Comparison of ENCODE assay signal across 24 cellular contexts in genomic region chr11:8702598-8702915, GRCh38. TPM values are rescaled to one million over a fixed set of nuclear protein-coding genes. Genes with fewer than 3 reads are reported as not detected.
A peak's percentile ranks its signal among the peaks of the same experiment; 100 is the strongest.
DNase-seq lines count a peak whose midpoint lies in the region; FAIRE-seq and TF ChIP-seq lines count a peak whose summit lies in the region.
"Had no signal": no experiment of that assay in that cellular context is flagged by ENCODE, and none has a peak within 500 bp of the region (broad histone marks: within the 10 kb centered on the region; RNA-seq: fewer than 3 reads in every experiment).

No MANE protein-coding gene starts in this region.

- no peak overlapping the region; the same call in 1 of the 2 replicates for H3K18ac ChIP-seq in H1 (ENCODE audit: extremely low read depth, low read length)

- BruUV-seq in Calu3 (replicated peaks; lab: Mats Ljungman, UMichigan): no TSS peak

- H3K27ac ChIP-seq in RWPE1 (peak overlapping the region; percentile 35), H1 (ENCODE audit: low read depth, low read length) (no peak overlapping the region), muscle layer of colon (ENCODE audit: low read depth, low read length) (peak overlapping the region; percentile 14), uterus (peak overlapping the region; percentile 94 to 99)
- H3K27ac ChIP-seq: SJSA1 had no signal

- no peak for TF ChIP-seq CTCF in RWPE1 (conservative IDR thresholded peaks at IDR 0.05; ENCODE audit: low read depth)
- TF ChIP-seq CTCF in H1 (IDR thresholded peaks at IDR 0.05; ENCODE audit: control extremely low read depth in 1 of 3, insufficient read depth in 1 of 3, low read depth in 1 of 3, low read length in 3 of 3): no peak
- TF ChIP-seq CTCF in uterus (IDR thresholded peaks at IDR 0.05): no peak
- no peak for TF ChIP-seq CTCF in Calu3 (IDR thresholded peaks at IDR 0.05; ENCODE audit: unreplicated experiment)

- H3K4me1 Mint-ChIP-seq in Calu3 (ENCODE audit: low read depth, unreplicated experiment): peaks cover 26% of the 10 kb centered on the region
- H3K4me1 Mint-ChIP-seq: CD4-positive, alpha-beta memory T cell had no signal

- no peak overlapping the region for H3K4me3 Mint-ChIP-seq in Calu3 (ENCODE audit: low read depth, unreplicated experiment)
- H3K4me3 Mint-ChIP-seq: CD4-positive, alpha-beta memory T cell had no signal

- H3K23ac ChIP-seq in H1 (ENCODE audit: insufficient read length): no peak overlapping the region

- H3K27me3 Mint-ChIP-seq in Calu3 (ENCODE audit: unreplicated experiment): no peaks in the 10 kb centered on the region

- H2BK20ac ChIP-seq in H1 (ENCODE audit: low read length): peak overlapping the region; percentile 97; the same call in 1 of the 2 replicates

- H3K4me1 ChIP-seq in H1 (replicated peaks in 1 of 4; ENCODE audit: control insufficient read depth in 3 of 4, insufficient read depth in 4 of 4, low read length in 3 of 4) (peaks cover 15 to 30% (median 20%) of the 10 kb centered on the region in 4 experiments; a peak in 6 of 7 replicates), muscle layer of colon (ENCODE audit: insufficient read depth, low read length) (peaks cover 36% of the 10 kb centered on the region), uterus (peaks cover 6 to 14% of the 10 kb centered on the region in 2 donors)

- H2AFZ ChIP-seq in H1 (ENCODE audit: low read length): no peak overlapping the region

- H3K27ac Mint-ChIP-seq in Calu3 (ENCODE audit: unreplicated experiment): no peak overlapping the region
- H3K27ac Mint-ChIP-seq: CD4-positive, alpha-beta memory T cell had no signal

- no peak overlapping the region for H3K4me3 ChIP-seq in H1 (ENCODE audit: extremely low read depth in 1 of 4, insufficient read depth in 2 of 4, low read depth in 3 of 4, low read length in 4 of 4)
- H3K4me3 ChIP-seq in muscle layer of colon (ENCODE audit: low read depth in 1 of 2, low read length in 2 of 2): no peak overlapping the region
- H3K4me3 ChIP-seq in uterus: no peak overlapping the region
- H3K4me3 ChIP-seq: K562, SJSA1 had no signal

- no peak for FAIRE-seq in H1 (lab: Jason Lieb, UNC)
- FAIRE-seq: GM12892, H54, K562 had no signal

- no peak for DNase-seq in RWPE1 (ENCODE audit: low spot score)
- no peak for DNase-seq in H1 (ENCODE audit: low read depth in 1 of 2, low spot score in 2 of 2)
- DNase-seq in uterus: no peak
- DNase-seq in Calu3: no peak
- no peak for DNase-seq in erythroblast (lab: John Stamatoyannopoulos, UW)
- DNase-seq in cerebellar cortex (ENCODE audit: low spot score): no peak
- DNase-seq: C1 segment of cervical spinal cord; CD4-positive, alpha-beta memory T cell; DMS79 treated with DMSO at 0.1 percent for 48 hours; Kasumi-1; MV-4-11; NCI-H1105; NCI-H146; NCI-H1930; NCI-H2107; NCI-H446; NCI-H524 treated with DMSO at 0.1 percent for 48 hours; NCI-H774; PC-3 had no signal

- H3K4me2 ChIP-seq in H1 (ENCODE audit: insufficient read depth in 1 of 2, low read depth in 2 of 2, low read length in 2 of 2): no peak overlapping the region

- H3K36me3 ChIP-seq in H1 (ENCODE audit: control insufficient read depth in 2 of 4, insufficient read depth in 4 of 4, low read length in 3 of 4) (no peaks in the 10 kb centered on the region; a peak in 2 of 8 replicates), muscle layer of colon (ENCODE audit: insufficient read depth, low read length) (peaks cover 88% of the 10 kb centered on the region), uterus (no peaks in the 10 kb centered on the region)

- no peak overlapping the region for H3K56ac ChIP-seq in H1 (replicated peaks; ENCODE audit: insufficient read length, low read depth, low read length)

- no peaks in the 10 kb centered on the region; the same call in 1 of the 2 replicates for H3K23me2 ChIP-seq in H1 (ENCODE audit: low read depth, low read length)

- intact Hi-C loops in uterus (cut with DNase I; ENCODE audit: low total_unique reads) (loop anchor here (10.0 kb wide), 1 partner anchor 102 kb away; no protein-coding TSS in a partner anchor), Calu3 (cut with micrococcal nuclease; ENCODE audit: unreplicated experiment) (loop anchor here (5.0 kb wide), 1 partner anchor 50 kb away; no protein-coding TSS in a partner anchor)

- peak overlapping the region; percentile 97 for H2BK12ac ChIP-seq in H1 (ENCODE audit: low read depth, low read length)

- no peak for TF ChIP-seq POLR2A in H1 (IDR thresholded peaks at IDR 0.05; ENCODE audit: control extremely low read depth in 1 of 2, low read depth in 2 of 2, low read length in 2 of 2)
- TF ChIP-seq POLR2A in uterus (IDR thresholded peaks at IDR 0.05): no peak
- TF ChIP-seq POLR2A in erythroblast (IDR thresholded peaks at IDR 0.05; ENCODE audit: low read length): no peak

- peaks cover 25% of the 10 kb centered on the region for H3K36me3 Mint-ChIP-seq in Calu3 (ENCODE audit: insufficient read depth, unreplicated experiment)

- no peaks in the 10 kb centered on the region for H4K20me1 ChIP-seq in H1 (replicated peaks in 1 of 2; ENCODE audit: control insufficient read depth in 1 of 2, insufficient read depth in 2 of 2, low read length in 2 of 2)

- no peaks in the 10 kb centered on the region for H3K79me2 ChIP-seq in H1 (ENCODE audit: control insufficient read depth in 1 of 2, insufficient read depth in 2 of 2, low read length in 2 of 2)

- 95% methylated on average over 14 of the region's 14 CpGs; no CpG with 5 or more reads in 1 of the 2 experiments for WGBS in H1 (ENCODE audit: extremely low coverage in 1 of 2, insufficient coverage in 1 of 2, insufficient read length in 1 of 2, insufficient replicate concordance in 2 of 2, low coverage in 1 of 2, low lambda C conversion rate in 2 of 2, missing lambda C conversion rate in 1 of 2), 2 experiments

- H3K14ac ChIP-seq in H1 (ENCODE audit: insufficient read length): no peak overlapping the region

- TF ChIP-seq EP300 in H1 (IDR thresholded peaks at IDR 0.05; ENCODE audit: borderline replicate concordance in 1 of 2, low read depth in 2 of 2, low read length in 2 of 2): no peak

- H2BK120ac ChIP-seq in H1 (replicated peaks; ENCODE audit: low read depth, low read length): no peak overlapping the region

- CTCF ChIA-PET in RWPE1 (lab: Yijun Ruan, JAX): no interaction called here
- CTCF ChIA-PET in H1 (lab: Charles Lee; ENCODE audit: partially characterized antibody): interaction anchor here (0.5 to 2.2 kb wide), 6 partner anchors 10 to 208 kb away, joined by 3 to 8 read pairs (median 3); partner anchors contain the start of gene AKIP1
- CTCF ChIA-PET in Calu3 (lab: Charles Lee): interaction anchor here (0.9 kb wide), 1 partner anchor 15 kb away, joined by 3 read pairs; no protein-coding TSS in a partner anchor

- peak overlapping the region; percentile 88; the same call in 1 of the 2 replicates for H2BK15ac ChIP-seq in H1 (ENCODE audit: low read length)

- peak overlapping the region; percentile 97; the same call in 1 of the 2 replicates for H2AK5ac ChIP-seq in H1 (ENCODE audit: low read depth, low read length)

- no peaks in the 10 kb centered on the region for H3K9me3 Mint-ChIP-seq in Calu3 (ENCODE audit: low read depth, unreplicated experiment)

- peak overlapping the region; percentile 92; the same call in 1 of the 2 replicates for H2BK5ac ChIP-seq in H1 (ENCODE audit: low read depth, low read length)

- H4K5ac ChIP-seq in H1 (ENCODE audit: insufficient read length, low read depth, low read length): no peak overlapping the region

- H3K27me3 ChIP-seq in H1 (replicated peaks in 1 of 4; ENCODE audit: control insufficient read depth in 3 of 4, extremely low read depth in 1 of 4, insufficient read depth in 3 of 4, low read length in 3 of 4) (no peaks in the 10 kb centered on the region), muscle layer of colon (ENCODE audit: control insufficient read depth in 1 of 2, insufficient read depth in 2 of 2, low read length in 2 of 2) (no peaks in the 10 kb centered on the region), uterus (no peaks in the 10 kb centered on the region)
- H3K27me3 ChIP-seq: SJSA1 had no signal

- H3K4ac ChIP-seq in H1 (replicated peaks; ENCODE audit: insufficient read length, low read depth, low read length): no peak overlapping the region

- no peaks in the 10 kb centered on the region for H3K79me1 ChIP-seq in H1 (ENCODE audit: low read depth, low read length)

- TF ChIP-seq RAD21 in H1 (IDR thresholded peaks at IDR 0.05 in 1 of 2, conservative IDR thresholded peaks at IDR 0.05 in 1 of 2; ENCODE audit: low read depth in 2 of 2, low read length in 2 of 2): no peak

- H3K9ac ChIP-seq in H1 (replicated peaks in 1 of 4; ENCODE audit: extremely low read depth in 1 of 4, low read depth in 3 of 4, low read length in 3 of 4): no peak overlapping the region
- H3K9ac ChIP-seq in muscle layer of colon (ENCODE audit: low read length): no peak overlapping the region

- no peak overlapping the region for H4K91ac ChIP-seq in H1 (replicated peaks; ENCODE audit: insufficient read length, low read length)

- no peak overlapping the region for H4K8ac ChIP-seq in H1 (ENCODE audit: extremely low read depth, insufficient read depth, low read length)

- H3K9me3 ChIP-seq in H1 (ENCODE audit: insufficient read depth in 2 of 2, low read depth in 1 of 2, low read length in 1 of 2): no peaks in the 10 kb centered on the region
- no peaks in the 10 kb centered on the region for H3K9me3 ChIP-seq in muscle layer of colon (ENCODE audit: low read length)
- H3K9me3 ChIP-seq in uterus: no peaks in the 10 kb centered on the region
- H3K9me3 ChIP-seq: SJSA1 had no signal

- POLR2A ChIA-PET in RWPE1 (lab: Yijun Ruan, JAX; ENCODE audit: low non-redundant PET): no interaction called here
- POLR2A ChIA-PET in H1 (lab: Charles Lee; ENCODE audit: partially characterized antibody): interaction anchor here (1.1 to 11.1 kb wide), 8 partner anchors 10 to 32 kb away, joined by 4 to 248 read pairs (median 6); partner anchors contain the start of genes RPL27A and TRIM66

RNA-seq across cellular contexts. Expression of gene RPL27A, which starts 20.0 kb away (rescaled TPM):
- total RNA-seq in H1 (2021; fragmentation: NEBNext Ultra II Directional; extraction: Animal tissue kit (Norgen Biotek cat#: 25700)): 1,756 and 1,761 TPM in 2 replicates
- polyA plus RNA-seq in H1 (2011; rRNA removed): 1,777 and 1,837 TPM in 2 replicates
- 2,449 TPM for polyA plus RNA-seq in H1 (2011; cell fraction: cytosol; rRNA removed)
- 879 TPM for polyA plus RNA-seq in H1 (2011; cell fraction: nucleus; rRNA removed)
- 2,701 to 2,826 TPM (median 2,726 TPM) in 4 replicates for polyA plus RNA-seq in H1 (2012, experiment 1 of 2)
- polyA plus RNA-seq in H1 (2012, experiment 2 of 2): 37,839 TPM
- 2,237 TPM for polyA plus RNA-seq in H1 (2013, experiment 1 of 2)
- polyA plus RNA-seq in H1 (2013, experiment 2 of 2): 2,283 TPM
- 410 and 445 TPM in 2 replicates for polyA minus RNA-seq in H1 (2011; rRNA and poly(A)+ RNA removed)
- polyA minus RNA-seq in H1 (2011; cell fraction: cytosol; rRNA and poly(A)+ RNA removed): 498 TPM
- 541 TPM for polyA minus RNA-seq in H1 (2011; cell fraction: nucleus; rRNA and poly(A)+ RNA removed)
- 1,000 to 10,000 TPM in 2 of 4 donors, 100 to 1,000 TPM in 2; 505 to 3,151 (median 1,895) TPM for total RNA-seq in uterus
- total RNA-seq in Calu3 (2022): 571 and 585 TPM in 2 replicates

RNA-seq across cellular contexts. Expression of gene TRIM66, which starts 20.1 kb away (rescaled TPM):
- 3.0 and 3.1 TPM in 2 replicates for total RNA-seq in H1 (2021; fragmentation: NEBNext Ultra II Directional; extraction: Animal tissue kit (Norgen Biotek cat#: 25700))
- 3.5 and 4.4 TPM in 2 replicates for polyA plus RNA-seq in H1 (2011; rRNA removed)
- polyA plus RNA-seq in H1 (2011; cell fraction: cytosol; rRNA removed): 4.7 TPM
- polyA plus RNA-seq in H1 (2011; cell fraction: nucleus; rRNA removed): 17.7 TPM
- 3.2 to 4.1 TPM (median 3.7 TPM) in 4 replicates for polyA plus RNA-seq in H1 (2012, experiment 1 of 2)
- 0.46 TPM for polyA plus RNA-seq in H1 (2012, experiment 2 of 2)
- polyA plus RNA-seq in H1 (2013, experiment 1 of 2): 2.2 TPM
- polyA plus RNA-seq in H1 (2013, experiment 2 of 2): 1.5 TPM
- 7.1 and 16.9 TPM in 2 replicates for polyA minus RNA-seq in H1 (2011; rRNA and poly(A)+ RNA removed)
- 2.7 TPM for polyA minus RNA-seq in H1 (2011; cell fraction: cytosol; rRNA and poly(A)+ RNA removed)
- 13.4 TPM for polyA minus RNA-seq in H1 (2011; cell fraction: nucleus; rRNA and poly(A)+ RNA removed)
- total RNA-seq in uterus: 10 to 100 TPM in 2 of 4 donors, 1 to 10 TPM in 2; 7.4 to 18.2 (median 10.5) TPM
- 14.0 and 19.5 TPM in 2 replicates for total RNA-seq in Calu3 (2022)
